Comparison of ENCODE assay signal across 7 cellular contexts in genomic region chr1:228037401-228038386, GRCh38.
DNase-seq lines count a peak whose midpoint lies in the region; ATAC-seq, FAIRE-seq and TF ChIP-seq lines count a peak whose summit lies in the region.

No MANE protein-coding gene starts in this region.

- H3K27ac Mint-ChIP-seq in activated T-cell treated with anti-CD3 and anti-CD28 coated beads, Interleukin-2, amount 50 U/mL, for 24 hours, result no peak overlapping the region

- peak overlapping the region; percentile 18 for H3K4me3 Mint-ChIP-seq in activated T-cell treated with anti-CD3 and anti-CD28 coated beads, Interleukin-2, amount 50 U/mL, for 24 hours

- H3K9me3 Mint-ChIP-seq in activated T-cell treated with anti-CD3 and anti-CD28 coated beads, Interleukin-2, amount 50 U/mL, for 24 hours, result no peaks in the 10 kb centered on the region

- H3K27me3 Mint-ChIP-seq in activated T-cell treated with anti-CD3 and anti-CD28 coated beads, Interleukin-2, amount 50 U/mL, for 24 hours, result peaks cover 61% of the 10 kb centered on the region

- TF ChIP-seq CTCF in D721Med (IDR thresholded peaks at IDR 0.05; ENCODE audit: insufficient read depth, missing control alignments), result no peak

- H3K36me3 Mint-ChIP-seq in activated T-cell treated with anti-CD3 and anti-CD28 coated beads, Interleukin-2, amount 50 U/mL, for 24 hours (ENCODE audit: low read depth), result no peaks in the 10 kb centered on the region

- ATAC-seq in HG02973 (IDR thresholded peaks at IDR 0.05; ENCODE audit: unreplicated experiment), result peak; percentile 90

- DNase-seq in GM19239 (ENCODE audit: insufficient read length, low spot score), result peak; percentile 55
- peak; percentile 47 for DNase-seq in activated T-cell treated with anti-CD3 and anti-CD28 coated beads, Interleukin-2, amount 50 U/mL, for 24 hours
- peak; percentile 48 for DNase-seq in iris pigment epithelial cell (ENCODE audit: low read depth)
- peak; percentile 20 to 30 (median 21) for DNase-seq in stimulated activated CD4-positive, alpha-beta T cell treated with anti-CD3 and anti-CD28 coated beads, TNF-alpha, amount 100 ng/mL, for 48 hours (ENCODE audit: low read depth in 3 of 3)
- no peak for DNase-seq in D721Med (ENCODE audit: insufficient read length, low spot score)
- no peak for DNase-seq in NCI-H69 (lab: John Stamatoyannopoulos, UW)

- FAIRE-seq in GM19239 (lab: Jason Lieb, UNC) (no peak), D721Med (lab: Jason Lieb, UNC) (no peak)

- H3K4me1 Mint-ChIP-seq in activated T-cell treated with anti-CD3 and anti-CD28 coated beads, Interleukin-2, amount 50 U/mL, for 24 hours (ENCODE audit: low read depth), result peaks cover 2% of the 10 kb centered on the region

Comparison
In these comparisons a context has a peak if more than half of its experiments do, and no peak if none do; other contexts are left out.
1. DNase-seq: peak in GM19239 (single experiment), activated T-cell treated with anti-CD3 and anti-CD28 coated beads, Interleukin-2, amount 50 U/mL, for 24 hours (single experiment), iris pigment epithelial cell (single experiment) and stimulated activated CD4-positive, alpha-beta T cell treated with anti-CD3 and anti-CD28 coated beads, TNF-alpha, amount 100 ng/mL, for 48 hours (3 of 3); none in D721Med (single experiment) and NCI-H69 (single experiment).